ENCODE assay signal across 20 cellular contexts in the genomic region with DNA sequence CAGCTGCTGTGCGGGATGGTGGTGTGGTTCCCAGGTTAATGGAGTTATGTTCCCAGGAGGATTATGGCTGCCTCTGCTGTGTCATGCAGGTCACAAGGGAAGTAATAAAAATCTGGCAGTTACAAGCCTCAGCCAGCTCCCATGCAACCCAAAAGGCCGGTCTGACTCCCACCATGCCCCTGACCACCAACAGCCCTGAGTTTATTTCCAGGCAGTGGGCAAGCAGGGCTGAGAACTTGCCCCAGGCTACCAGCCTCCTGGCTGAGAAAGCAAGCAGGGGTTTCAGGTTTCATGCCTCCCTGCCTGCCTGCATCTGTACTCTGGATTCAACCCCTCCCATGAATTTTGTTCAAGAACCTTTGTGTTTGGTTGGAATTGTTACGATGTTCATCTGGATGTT.
"Had no signal": no experiment of that assay in that cellular context is flagged by ENCODE, and none has a peak within 500 bp of the region (broad histone marks: within the 10 kb centered on the region; RNA-seq: fewer than 3 reads in every experiment).

No MANE protein-coding gene starts in this region.

- H3K4me3 Mint-ChIP-seq: effector memory CD8-positive, alpha-beta T cell; naive thymus-derived CD8-positive, alpha-beta T cell; nephron progenitor cell; stimulated activated memory B cell treated with anti-CD40 and anti-IgM and Interleukin-4, amounts not matched to agents 10 μg/mL and 1 μg/mL and 100 μg/mL, for 72 hours; stimulated activated naive CD8-positive, alpha-beta T cell treated with anti-CD3 and anti-CD28 coated beads, Interleukin-15, Interleukin-2, amounts not matched to agents 100 ng/mL and 50 ng/mL, for 24 hours had no signal

- H3K4me3 ChIP-seq: left lung, prostate gland, right atrium auricular region, skin epidermis, spleen, thoracic aorta, tibial nerve, upper lobe of left lung had no signal

- H3K27me3 Mint-ChIP-seq: effector memory CD8-positive, alpha-beta T cell; naive thymus-derived CD8-positive, alpha-beta T cell; stimulated activated memory B cell treated with anti-CD40 and anti-IgM and Interleukin-4, amounts not matched to agents 10 μg/mL and 1 μg/mL and 100 μg/mL, for 72 hours; stimulated activated naive CD8-positive, alpha-beta T cell treated with anti-CD3 and anti-CD28 coated beads, Interleukin-15, Interleukin-2, amounts not matched to agents 100 ng/mL and 50 ng/mL, for 24 hours had no signal

- H3K4me1 ChIP-seq: left lung, prostate gland, right atrium auricular region, spleen, tibial nerve, upper lobe of left lung had no signal

- H3K4me1 Mint-ChIP-seq: naive thymus-derived CD8-positive, alpha-beta T cell; nephron progenitor cell; stimulated activated memory B cell treated with anti-CD40 and anti-IgM and Interleukin-4, amounts not matched to agents 10 μg/mL and 1 μg/mL and 100 μg/mL, for 72 hours had no signal

- H3K9me3 ChIP-seq: left lung, prostate gland, thoracic aorta had no signal

- H3K36me3 Mint-ChIP-seq: stimulated activated memory B cell treated with anti-CD40 and anti-IgM and Interleukin-4, amounts not matched to agents 10 μg/mL and 1 μg/mL and 100 μg/mL, for 72 hours had no signal

- DNase-seq: cortex of kidney; effector memory CD8-positive, alpha-beta T cell; left cardiac atrium; left lung; mesendoderm; midbrain; naive thymus-derived CD8-positive, alpha-beta T cell; nephron progenitor cell; nucleus accumbens; spleen; stimulated activated CD4-positive, alpha-beta T cell treated with anti-CD3 and anti-CD28 coated beads, Interleukin-4, amount 100 ng/mL, for 4 hours; upper lobe of left lung had no signal

- H3K27me3 ChIP-seq: left lung, right atrium auricular region, spleen, tibial nerve, upper lobe of left lung had no signal

- H3K27ac Mint-ChIP-seq: effector memory CD8-positive, alpha-beta T cell; naive thymus-derived CD8-positive, alpha-beta T cell; nephron progenitor cell; stimulated activated memory B cell treated with anti-CD40 and anti-IgM and Interleukin-4, amounts not matched to agents 10 μg/mL and 1 μg/mL and 100 μg/mL, for 72 hours; stimulated activated naive CD8-positive, alpha-beta T cell treated with anti-CD3 and anti-CD28 coated beads, Interleukin-15, Interleukin-2, amounts not matched to agents 100 ng/mL and 50 ng/mL, for 24 hours had no signal

- H3K36me3 ChIP-seq: left lung, prostate gland, right atrium auricular region, spleen, thoracic aorta, tibial nerve, upper lobe of left lung had no signal

- H3K27ac ChIP-seq: left lung, prostate gland, right atrium auricular region, skin epidermis, spleen, thoracic aorta, tibial nerve, upper lobe of left lung had no signal

- ATAC-seq: effector memory CD8-positive, alpha-beta T cell; left cardiac atrium; left lung; naive thymus-derived CD8-positive, alpha-beta T cell; sciatic nerve; stimulated activated memory B cell treated with anti-CD40 and anti-IgM and Interleukin-4, amounts not matched to agents 10 μg/mL and 1 μg/mL and 100 μg/mL, for 72 hours had no signal
